In genomic region chr11:69801513-69802335, GRCh38 we compare ENCODE assay signal across 2 cellular contexts.
TF ChIP-seq lines count a peak whose summit lies in the region.

No MANE protein-coding gene starts in this region.

TF ChIP-seq in SK-N-SH, 30 proteins besides CTCF, POLR2A, EP300 and RAD21:
- peak; percentile 70 for TF ChIP-seq SMC3 (IDR thresholded peaks at IDR 0.05; ENCODE audit: low read depth, low read length)
- TF ChIP-seq USF2 (IDR thresholded peaks at IDR 0.05; ENCODE audit: borderline replicate concordance, low read depth, low read length) = no peak
- TF ChIP-seq TEAD4 (IDR thresholded peaks at IDR 0.05; ENCODE audit: borderline replicate concordance, insufficient read depth) = no peak
- TF ChIP-seq NRF1 (IDR thresholded peaks at IDR 0.05; ENCODE audit: low read depth, low read length) = no peak
TF ChIP-seq in SK-N-SH: peak in this region for 1.

TF ChIP-seq in H1, 55 proteins besides CTCF, POLR2A, EP300 and RAD21 (continued from another document):
- TF ChIP-seq YY1 (IDR thresholded peaks at IDR 0.05; ENCODE audit: low read depth, low read length) (peak; percentile 89), MAX (IDR thresholded peaks at IDR 0.05) (peak; percentile 81; the same call in 1 of the 2 replicates), CREB1 (IDR thresholded peaks at IDR 0.05) (peak; percentile 39; the same call in 1 of the 2 replicates), E2F6 (IDR thresholded peaks at IDR 0.05) (peak; percentile 27; the same call in 1 of the 2 replicates), SIRT6 (IDR thresholded peaks at IDR 0.05; ENCODE audit: low read length) (no peak)
